In the genomic region with DNA sequence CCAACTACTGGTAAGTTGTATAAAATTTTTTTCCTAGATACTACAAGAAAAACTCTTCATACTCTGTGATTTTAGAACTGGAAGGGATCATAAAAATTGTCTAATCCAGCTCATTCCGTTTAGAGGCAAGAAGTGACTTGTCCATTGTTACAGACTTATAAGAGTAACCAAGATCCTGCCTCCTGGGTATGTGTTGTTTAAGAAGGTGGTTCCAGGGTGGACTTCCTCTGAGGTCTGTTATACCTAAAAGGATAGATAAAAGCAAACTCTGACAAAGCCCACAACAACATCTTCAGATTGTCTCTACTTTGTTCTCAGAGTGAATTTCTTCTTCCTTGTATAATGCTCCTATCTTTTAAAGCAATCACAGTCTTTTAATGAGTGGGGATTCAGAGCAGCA, we compare ENCODE assay signal across 14 cellular contexts. TPM values are rescaled to one million over a fixed set of nuclear protein-coding genes. Genes with fewer than 3 reads are reported as not detected.
DNase-seq lines count a peak whose midpoint lies in the region; ATAC-seq and TF ChIP-seq lines count a peak whose summit lies in the region.
"Had no signal": no experiment of that assay in that cellular context is flagged by ENCODE, and none has a peak within 500 bp of the region (broad histone marks: within the 10 kb centered on the region; RNA-seq: fewer than 3 reads in every experiment).

No MANE protein-coding gene starts in this region.

- H3K4me2 ChIP-seq in Loucy (ENCODE audit: low read depth, low read length, poor library complexity, severe bottlenecking): peak overlapping the region; percentile 9

- H3K9ac ChIP-seq in Loucy (ENCODE audit: low read depth, low read length, poor library complexity, severe bottlenecking): no peak overlapping the region

- no peak for ATAC-seq in activated naive CD8-positive, alpha-beta T cell treated with anti-CD3 and anti-CD28 coated beads, Interleukin-2, amount 50 U/mL, for 24 hours

- H3K9me3 Mint-ChIP-seq in activated T-cell treated with anti-CD3 and anti-CD28 coated beads, Interleukin-2, amount 50 U/mL, for 24 hours: no peaks in the 10 kb centered on the region
- H3K9me3 Mint-ChIP-seq in activated naive CD8-positive, alpha-beta T cell treated with anti-CD3 and anti-CD28 coated beads, Interleukin-2, amount 50 U/mL, for 24 hours: peaks cover 13% of the 10 kb centered on the region
- H3K9me3 Mint-ChIP-seq in endothelial cell (ENCODE audit: unreplicated experiment): no peaks in the 10 kb centered on the region

- H3K9me3 ChIP-seq in Loucy (ENCODE audit: insufficient read depth, low read depth, low read length) (no peaks in the 10 kb centered on the region), neutrophil (no peaks in the 10 kb centered on the region)
- H3K9me3 ChIP-seq in effector memory CD4-positive, alpha-beta T cell (ENCODE audit: control insufficient read depth, low read length): no peaks in the 10 kb centered on the region
- H3K9me3 ChIP-seq: adrenal gland, right atrium auricular region had no signal

- TF ChIP-seq CTCF in Loucy (conservative IDR thresholded peaks at IDR 0.05; ENCODE audit: low read length) (no peak), neutrophil (IDR thresholded peaks at IDR 0.05) (no peak), endothelial cell (IDR thresholded peaks at IDR 0.05; ENCODE audit: unreplicated experiment) (no peak)

- peaks cover 94% of the 10 kb centered on the region for H3K79me2 ChIP-seq in Loucy (ENCODE audit: insufficient read depth, low read length)

- peaks cover 51% of the 10 kb centered on the region for H4K20me1 ChIP-seq in Loucy (ENCODE audit: insufficient read depth, low read length, poor library complexity, severe bottlenecking)

- H3K27ac ChIP-seq in neutrophil: peak overlapping the region; percentile 71
- no peak overlapping the region for H3K27ac ChIP-seq in effector memory CD4-positive, alpha-beta T cell (ENCODE audit: insufficient read depth, low read length, poor library complexity, severe bottlenecking)
- H3K27ac ChIP-seq: adrenal gland, right atrium auricular region had no signal

- H3K4me3 ChIP-seq in Loucy (ENCODE audit: low read length, poor library complexity, severe bottlenecking) (no peak overlapping the region), neutrophil (ENCODE audit: low read depth in 1 of 2, low read length in 1 of 2) (no peak overlapping the region)
- no peak overlapping the region for H3K4me3 ChIP-seq in effector memory CD4-positive, alpha-beta T cell (ENCODE audit: insufficient read depth, low read depth, low read length, poor library complexity, severe bottlenecking)
- H3K4me3 ChIP-seq: adrenal gland, right atrium auricular region had no signal

- H3K4me1 ChIP-seq in Loucy (ENCODE audit: insufficient read depth, low read length, poor library complexity, severe bottlenecking) (peaks cover 23% of the 10 kb centered on the region), neutrophil (ENCODE audit: control insufficient read depth in 1 of 2, insufficient read depth in 1 of 2, low read depth in 1 of 2, low read length in 1 of 2) (peaks cover 11 to 52% of the 10 kb centered on the region in 2 experiments)
- H3K4me1 ChIP-seq in effector memory CD4-positive, alpha-beta T cell (ENCODE audit: control insufficient read depth, insufficient read depth, low read length, poor library complexity, severe bottlenecking): peaks cover 12% of the 10 kb centered on the region

- H3K27me3 Mint-ChIP-seq in activated T-cell treated with anti-CD3 and anti-CD28 coated beads, Interleukin-2, amount 50 U/mL, for 24 hours: no peaks in the 10 kb centered on the region
- H3K27me3 Mint-ChIP-seq in activated naive CD8-positive, alpha-beta T cell treated with anti-CD3 and anti-CD28 coated beads, Interleukin-2, amount 50 U/mL, for 24 hours: no peaks in the 10 kb centered on the region
- H3K27me3 Mint-ChIP-seq in endothelial cell (ENCODE audit: unreplicated experiment): no peaks in the 10 kb centered on the region

- H3K27ac Mint-ChIP-seq in activated T-cell treated with anti-CD3 and anti-CD28 coated beads, Interleukin-2, amount 50 U/mL, for 24 hours: peak overlapping the region; percentile 76
- peak overlapping the region; percentile 70 for H3K27ac Mint-ChIP-seq in activated naive CD8-positive, alpha-beta T cell treated with anti-CD3 and anti-CD28 coated beads, Interleukin-2, amount 50 U/mL, for 24 hours
- no peak overlapping the region for H3K27ac Mint-ChIP-seq in endothelial cell (ENCODE audit: unreplicated experiment)

- no peak overlapping the region for H3K4me3 Mint-ChIP-seq in activated T-cell treated with anti-CD3 and anti-CD28 coated beads, Interleukin-2, amount 50 U/mL, for 24 hours
- no peak overlapping the region for H3K4me3 Mint-ChIP-seq in activated naive CD8-positive, alpha-beta T cell treated with anti-CD3 and anti-CD28 coated beads, Interleukin-2, amount 50 U/mL, for 24 hours
- H3K4me3 Mint-ChIP-seq in endothelial cell (ENCODE audit: unreplicated experiment): no peak overlapping the region

- H3K36me3 Mint-ChIP-seq in activated T-cell treated with anti-CD3 and anti-CD28 coated beads, Interleukin-2, amount 50 U/mL, for 24 hours (ENCODE audit: low read depth): peaks cover 47% of the 10 kb centered on the region
- H3K36me3 Mint-ChIP-seq in activated naive CD8-positive, alpha-beta T cell treated with anti-CD3 and anti-CD28 coated beads, Interleukin-2, amount 50 U/mL, for 24 hours (ENCODE audit: low read depth): peaks cover 20% of the 10 kb centered on the region
- peaks cover 6% of the 10 kb centered on the region for H3K36me3 Mint-ChIP-seq in endothelial cell (ENCODE audit: low read depth, unreplicated experiment)

- intact Hi-C loops in cardiac septum (cut with DNase I): no loop called here

- no peaks in the 10 kb centered on the region for H3K9me2 ChIP-seq in Loucy (replicated peaks; ENCODE audit: low read depth, low read length)

- no peaks in the 10 kb centered on the region for H3K27me3 ChIP-seq in Loucy (ENCODE audit: insufficient read depth, low read length, poor library complexity, severe bottlenecking)
- H3K27me3 ChIP-seq in neutrophil: no peaks in the 10 kb centered on the region
- H3K27me3 ChIP-seq in effector memory CD4-positive, alpha-beta T cell (replicated peaks; ENCODE audit: control insufficient read depth, insufficient read depth, low read length, poor library complexity, severe bottlenecking): no peaks in the 10 kb centered on the region
- H3K27me3 ChIP-seq: adrenal gland, right atrium auricular region had no signal

- no peak for DNase-seq in activated T-cell treated with anti-CD3 and anti-CD28 coated beads, Interleukin-2, amount 50 U/mL, for 24 hours
- DNase-seq in activated T-cell treated with anti-CD3 and anti-CD28 coated beads, Interleukin-2, amount 50 U/mL, for 48 hours: no peak
- DNase-seq in activated naive CD8-positive, alpha-beta T cell treated with anti-CD3 and anti-CD28 coated beads, Interleukin-2, amount 50 U/mL, for 24 hours: no peak
- DNase-seq in endothelial cell (ENCODE audit: low spot score): no peak
- DNase-seq in cardiac septum (ENCODE audit: low spot score): no peak
- DNase-seq in effector memory CD4-positive, alpha-beta T cell: no peak
- DNase-seq: adrenal gland; central memory CD4-positive, alpha-beta T cell; hippocampal formation; kidney glomerular epithelial cell; RPMI8226 had no signal

- no peak overlapping the region for H2AFZ ChIP-seq in Loucy (ENCODE audit: low read length)

- H3K36me3 ChIP-seq in Loucy (ENCODE audit: insufficient read depth, low read length): peaks cover 25% of the 10 kb centered on the region; the same call in 1 of the 2 replicates
- H3K36me3 ChIP-seq in neutrophil: peaks cover 16% of the 10 kb centered on the region
- H3K36me3 ChIP-seq in effector memory CD4-positive, alpha-beta T cell (ENCODE audit: control insufficient read depth, insufficient read depth, low read length): peaks cover 4% of the 10 kb centered on the region
- H3K36me3 ChIP-seq: adrenal gland, right atrium auricular region had no signal

- peaks cover 85% of the 10 kb centered on the region for H3K4me1 Mint-ChIP-seq in activated T-cell treated with anti-CD3 and anti-CD28 coated beads, Interleukin-2, amount 50 U/mL, for 24 hours (ENCODE audit: low read depth)
- peaks cover 76% of the 10 kb centered on the region for H3K4me1 Mint-ChIP-seq in activated naive CD8-positive, alpha-beta T cell treated with anti-CD3 and anti-CD28 coated beads, Interleukin-2, amount 50 U/mL, for 24 hours
- peaks cover 20% of the 10 kb centered on the region for H3K4me1 Mint-ChIP-seq in endothelial cell (ENCODE audit: unreplicated experiment)

- no peaks in the 10 kb centered on the region for H3F3A ChIP-seq in Loucy (ENCODE audit: low read depth)

RNA-seq across cellular contexts. Expression of a gene that starts 24.2 kb away (rescaled TPM):
- 206 TPM for total RNA-seq in endothelial cell (ENCODE audit: unreplicated experiment)
- total RNA-seq in cardiac septum: 21.8 TPM
